ENCODE assay signal across 8 cellular contexts in genomic region chr19:35879770-35880317, GRCh38. TPM values are rescaled to one million over a fixed set of nuclear protein-coding genes. Genes with fewer than 3 reads are reported as not detected.
DNase-seq lines count a peak whose midpoint lies in the region; ATAC-seq and TF ChIP-seq lines count a peak whose summit lies in the region.

No MANE protein-coding gene starts in this region.

- H2AFZ ChIP-seq in parathyroid adenoma, result no peak overlapping the region

- H3K4me2 ChIP-seq in parathyroid adenoma (ENCODE audit: low read length), result no peak overlapping the region

- no peaks in the 10 kb centered on the region for H3K9me3 Mint-ChIP-seq in activated naive CD4-positive, alpha-beta T cell treated with anti-CD3 and anti-CD28 coated beads, Interleukin-2, amount 50 U/mL, for 72 hours

- H3K9me3 ChIP-seq in HUES64 (ENCODE audit: insufficient read depth, low read depth, low read length), result no peaks in the 10 kb centered on the region
- no peaks in the 10 kb centered on the region for H3K9me3 ChIP-seq in parathyroid adenoma (ENCODE audit: control insufficient read depth, low read length)

- no peaks in the 10 kb centered on the region for H3K36me3 ChIP-seq in HUES64 (ENCODE audit: insufficient read depth, low read length)
- H3K36me3 ChIP-seq in parathyroid adenoma (ENCODE audit: control insufficient read depth, insufficient read depth, low read length), result no peaks in the 10 kb centered on the region

- H3K36me3 Mint-ChIP-seq in activated naive CD4-positive, alpha-beta T cell treated with anti-CD3 and anti-CD28 coated beads, Interleukin-2, amount 50 U/mL, for 72 hours, result no peaks in the 10 kb centered on the region

- H3K9ac ChIP-seq in HUES64 (ENCODE audit: low read depth, low read length) (no peak overlapping the region), parathyroid adenoma (no peak overlapping the region)

- H3K4me1 ChIP-seq in HUES64 (ENCODE audit: insufficient read depth, low read length) (peaks cover 7% of the 10 kb centered on the region), parathyroid adenoma (no peaks in the 10 kb centered on the region)

- H3K27ac ChIP-seq in HUES64 (ENCODE audit: low read depth, low read length), result no peak overlapping the region
- no peak overlapping the region for H3K27ac ChIP-seq in parathyroid adenoma

- TF ChIP-seq CTCF in parathyroid adenoma (IDR thresholded peaks at IDR 0.05), result no peak

- H3K27me3 ChIP-seq in HUES64 (ENCODE audit: insufficient read depth, low read length), result peaks cover 12% of the 10 kb centered on the region
- no peaks in the 10 kb centered on the region for H3K27me3 ChIP-seq in parathyroid adenoma (ENCODE audit: control insufficient read depth, insufficient read depth, low read length)

- ATAC-seq in activated naive CD4-positive, alpha-beta T cell treated with anti-CD3 and anti-CD28 coated beads, Interleukin-2, amount 50 U/mL, for 72 hours, result peak; percentile 70 to 89
- ATAC-seq in GM19023 (IDR thresholded peaks at IDR 0.05; ENCODE audit: unreplicated experiment), result no peak

- H3K27ac Mint-ChIP-seq in activated naive CD4-positive, alpha-beta T cell treated with anti-CD3 and anti-CD28 coated beads, Interleukin-2, amount 50 U/mL, for 72 hours, result peak overlapping the region in 1 of 2 donors; percentile 8

- DNase-seq in COLO668 (lab: John Stamatoyannopoulos, UW; ENCODE audit: unreplicated experiment) (peak; percentile 72), SKM-1 treated with dmso at 0.1 percent for 144 hours (lab: John Stamatoyannopoulos, UW; ENCODE audit: unreplicated experiment) (peak; percentile 45), glomerular visceral epithelial cell (ENCODE audit: extremely low spot score) (peak; percentile 91), NCI-H1694 (lab: John Stamatoyannopoulos, UW) (no peak)
- peak; percentile 68 to 93 for DNase-seq in activated naive CD4-positive, alpha-beta T cell treated with anti-CD3 and anti-CD28 coated beads, Interleukin-2, amount 50 U/mL, for 72 hours (ENCODE audit: low spot score in 2 of 2)

- WGBS in HUES64, result 5% methylated on average over 28 of the region's 28 CpGs

- no peaks in the 10 kb centered on the region for H3K79me2 ChIP-seq in parathyroid adenoma

- H3K4me3 ChIP-seq in HUES64 (ENCODE audit: low read length) (peak overlapping the region; percentile 38; the same call in 1 of the 2 replicates), parathyroid adenoma (ENCODE audit: low read depth, low read length) (peak overlapping the region; percentile 4)

RNA-seq across cellular contexts. Expression of gene APLP1, which starts 11.5 kb away (rescaled TPM):
- polyA plus RNA-seq in HUES64 (2013, experiment 1 of 2), result 43.3 TPM
- 75.3 TPM for polyA plus RNA-seq in HUES64 (2013, experiment 2 of 2)
- 1 to 10 TPM; 2.9 to 9.3 TPM for total RNA-seq in activated naive CD4-positive, alpha-beta T cell treated with anti-CD3 and anti-CD28 coated beads, Interleukin-2, amount 50 U/mL, for 72 hours

RNA-seq across cellular contexts. Expression of gene NFKBID, which starts 20.5 kb away (rescaled TPM):
- 5.6 TPM for polyA plus RNA-seq in HUES64 (2013, experiment 1 of 2)
- 5.6 TPM for polyA plus RNA-seq in HUES64 (2013, experiment 2 of 2)
- total RNA-seq in activated naive CD4-positive, alpha-beta T cell treated with anti-CD3 and anti-CD28 coated beads, Interleukin-2, amount 50 U/mL, for 72 hours, result 100 to 1,000 TPM in 1 of 2 donors, 10 to 100 TPM in 1; 58.9 to 144 TPM

RNA-seq across cellular contexts. Expression of gene HCST, which starts 22.5 kb away (rescaled TPM):
- not detected for polyA plus RNA-seq in HUES64 (2013, experiment 1 of 2)
- polyA plus RNA-seq in HUES64 (2013, experiment 2 of 2), result 0.57 TPM
- total RNA-seq in activated naive CD4-positive, alpha-beta T cell treated with anti-CD3 and anti-CD28 coated beads, Interleukin-2, amount 50 U/mL, for 72 hours, result 10 to 100 TPM; 40.0 to 48.5 TPM

RNA-seq across cellular contexts. Expression of gene KIRREL2, which starts 23.1 kb away (rescaled TPM):
- polyA plus RNA-seq in HUES64 (2013, experiment 1 of 2), result 2.0 TPM
- 2.3 TPM for polyA plus RNA-seq in HUES64 (2013, experiment 2 of 2)
- 1 to 10 TPM; 1.2 to 3.3 TPM for total RNA-seq in activated naive CD4-positive, alpha-beta T cell treated with anti-CD3 and anti-CD28 coated beads, Interleukin-2, amount 50 U/mL, for 72 hours

RNA-seq across cellular contexts. Expression of gene NPHS1, which starts 27.5 kb away (rescaled TPM):
- polyA plus RNA-seq in HUES64 (2013, experiment 1 of 2), result not detected
- 0.57 TPM for polyA plus RNA-seq in HUES64 (2013, experiment 2 of 2)
- under 1 TPM in 1 of 2 donors, not detected in 1; 0.10 TPM for total RNA-seq in activated naive CD4-positive, alpha-beta T cell treated with anti-CD3 and anti-CD28 coated beads, Interleukin-2, amount 50 U/mL, for 72 hours
